1 cellular context compared by ENCODE assay signal in the genomic region with DNA sequence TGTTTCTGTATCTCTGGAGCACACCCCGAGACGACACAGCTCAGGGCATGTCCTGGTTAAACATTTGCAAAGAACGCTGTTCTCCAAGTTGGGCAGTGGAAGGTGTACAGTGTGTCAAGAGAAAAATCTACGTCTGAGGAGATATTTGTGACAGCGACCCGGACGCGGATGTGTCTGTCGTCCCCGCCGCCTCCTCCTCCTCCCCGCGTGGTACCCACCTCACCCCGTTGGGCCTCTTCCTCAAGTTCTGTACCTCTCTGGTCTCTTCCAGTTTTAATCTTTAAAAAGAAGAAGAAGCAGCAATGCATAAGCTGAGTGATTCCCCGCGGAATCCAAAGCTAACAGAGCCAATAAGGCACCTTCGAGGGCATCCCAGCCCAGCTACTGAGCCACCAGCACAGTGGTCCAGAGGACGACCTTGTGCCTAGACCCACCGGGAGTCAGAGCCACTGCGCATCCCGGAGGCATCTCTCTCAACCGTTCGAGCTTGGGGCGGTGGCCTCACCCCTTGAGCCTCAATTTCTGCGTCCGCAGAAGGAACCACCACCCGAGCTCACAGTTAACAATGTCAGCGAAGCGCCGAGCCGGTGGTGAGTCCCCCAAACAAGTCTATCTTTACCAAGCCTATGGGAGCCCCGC.
TF ChIP-seq lines count a peak whose summit lies in the region.

No MANE protein-coding gene starts in this region.

TF ChIP-seq in HEK293, 187 proteins besides CTCF, POLR2A, EP300 and RAD21 (continued from another document):
- TF ChIP-seq ZNF18 (tag by site-specific recombination; IDR thresholded peaks at IDR 0.05) (no peak), EGR2 (tag by site-specific recombination; IDR thresholded peaks at IDR 0.05; ENCODE audit: low read depth) (no peak), ZFP3 (tag by site-specific recombination; IDR thresholded peaks at IDR 0.05; ENCODE audit: low read depth) (no peak), ZNF560 (tag by site-specific recombination; IDR thresholded peaks at IDR 0.05; ENCODE audit: borderline replicate concordance) (no peak), ZNF23 (tag by site-specific recombination; IDR thresholded peaks at IDR 0.05; ENCODE audit: borderline replicate concordance) (no peak), ZNF146 (tag by site-specific recombination; IDR thresholded peaks at IDR 0.05) (no peak), ZNF354C (tag by site-specific recombination; IDR thresholded peaks at IDR 0.05; ENCODE audit: borderline replicate concordance, low read depth) (no peak), ZNF558 (tag by site-specific recombination; IDR thresholded peaks at IDR 0.05) (no peak), ZNF311 (tag by site-specific recombination; IDR thresholded peaks at IDR 0.05; ENCODE audit: borderline replicate concordance) (no peak), REPIN1 (tag by site-specific recombination; IDR thresholded peaks at IDR 0.05; ENCODE audit: low read depth) (no peak), ZSCAN5A (tag by site-specific recombination; IDR thresholded peaks at IDR 0.05) (peak; percentile 53; the same call in 1 of the 2 replicates), ZNF629 (tag by site-specific recombination; IDR thresholded peaks at IDR 0.05) (no peak), KLF7 (tag by site-specific recombination; IDR thresholded peaks at IDR 0.05; ENCODE audit: borderline replicate concordance) (0 out of 2 replicates have a peak, but pooled peaks have one; percentile 25), MEIS1 (CRISPR knock-in tag; IDR thresholded peaks at IDR 0.05; ENCODE audit: borderline replicate concordance) (no peak), ZNF24 (tag by site-specific recombination; IDR thresholded peaks at IDR 0.05) (no peak), ZNF239 (tag by site-specific recombination; IDR thresholded peaks at IDR 0.05) (no peak)
- TF ChIP-seq, protein P1, sequence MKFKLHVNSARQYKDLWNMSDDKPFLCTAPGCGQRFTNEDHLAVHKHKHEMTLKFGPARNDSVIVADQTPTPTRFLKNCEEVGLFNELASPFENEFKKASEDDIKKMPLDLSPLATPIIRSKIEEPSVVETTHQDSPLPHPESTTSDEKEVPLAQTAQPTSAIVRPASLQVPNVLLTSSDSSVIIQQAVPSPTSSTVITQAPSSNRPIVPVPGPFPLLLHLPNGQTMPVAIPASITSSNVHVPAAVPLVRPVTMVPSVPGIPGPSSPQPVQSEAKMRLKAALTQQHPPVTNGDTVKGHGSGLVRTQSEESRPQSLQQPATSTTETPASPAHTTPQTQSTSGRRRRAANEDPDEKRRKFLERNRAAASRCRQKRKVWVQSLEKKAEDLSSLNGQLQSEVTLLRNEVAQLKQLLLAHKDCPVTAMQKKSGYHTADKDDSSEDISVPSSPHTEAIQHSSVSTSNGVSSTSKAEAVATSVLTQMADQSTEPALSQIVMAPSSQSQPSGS (tag by site-specific recombination; IDR thresholded peaks at IDR 0.05; ENCODE audit: low read depth): no peak
